In genomic region chr2:46942143-46942526, GRCh38 we compare ENCODE assay signal across 8 cellular contexts. TPM values are rescaled to one million over a fixed set of nuclear protein-coding genes. Genes with fewer than 3 reads are reported as not detected.
A peak's percentile ranks its signal among the peaks of the same experiment; 100 is the strongest.
DNase-seq lines count a peak whose midpoint lies in the region; ATAC-seq and TF ChIP-seq lines count a peak whose summit lies in the region.

No MANE protein-coding gene starts in this region.

- peak; percentile 46 for ATAC-seq in CD8-positive, alpha-beta T cell
- ATAC-seq in GM21526 (IDR thresholded peaks at IDR 0.05; ENCODE audit: low FRiP score, unreplicated experiment): peak; percentile 36

- H3K4me1 Mint-ChIP-seq in CD8-positive, alpha-beta T cell (ENCODE audit: low read depth): peaks cover 66% of the 10 kb centered on the region
- H3K4me1 Mint-ChIP-seq in neural crest cell: peaks cover 21% of the 10 kb centered on the region

- peak overlapping the region; percentile 95 for H3K4me3 Mint-ChIP-seq in CD8-positive, alpha-beta T cell
- peak overlapping the region; percentile 96 for H3K4me3 Mint-ChIP-seq in neural crest cell

- TF ChIP-seq EP300 in suprapubic skin (IDR thresholded peaks at IDR 0.05): no peak

- peak overlapping the region; percentile 76 for H3K27ac ChIP-seq in CD8-positive, alpha-beta T cell (ENCODE audit: low read depth, low read length)
- H3K27ac ChIP-seq in suprapubic skin: peak overlapping the region; percentile 96

- H3K9me3 Mint-ChIP-seq in CD8-positive, alpha-beta T cell: no peaks in the 10 kb centered on the region
- no peaks in the 10 kb centered on the region for H3K9me3 Mint-ChIP-seq in neural crest cell

- H3K36me3 ChIP-seq in CD8-positive, alpha-beta T cell (ENCODE audit: insufficient read depth, low read length): no peaks in the 10 kb centered on the region
- peaks cover 4% of the 10 kb centered on the region for H3K36me3 ChIP-seq in suprapubic skin

- H3K27me3 Mint-ChIP-seq in CD8-positive, alpha-beta T cell (ENCODE audit: low read depth): no peaks in the 10 kb centered on the region
- peaks cover 19% of the 10 kb centered on the region for H3K27me3 Mint-ChIP-seq in neural crest cell (ENCODE audit: low read depth)

- TF ChIP-seq CTCF in CD8-positive, alpha-beta T cell (IDR thresholded peaks at IDR 0.05): no peak
- TF ChIP-seq CTCF in LNCaP clone FGC (IDR thresholded peaks at IDR 0.05; ENCODE audit: control insufficient read depth, extremely low read depth, insufficient read depth) (no peak), neural crest cell (conservative IDR thresholded peaks at IDR 0.05) (no peak), suprapubic skin (IDR thresholded peaks at IDR 0.05) (no peak)

- no peaks in the 10 kb centered on the region for H3K9me3 ChIP-seq in CD8-positive, alpha-beta T cell (ENCODE audit: low read length)
- H3K9me3 ChIP-seq in suprapubic skin: no peaks in the 10 kb centered on the region

- no peaks in the 10 kb centered on the region for H3K27me3 ChIP-seq in CD8-positive, alpha-beta T cell (ENCODE audit: insufficient read depth, low read length)
- H3K27me3 ChIP-seq in suprapubic skin: no peaks in the 10 kb centered on the region

- WGBS in suprapubic skin: 0% methylated on average over 10 of the region's 10 CpGs

- TF ChIP-seq POLR2A in erythroblast (IDR thresholded peaks at IDR 0.05; ENCODE audit: low read length) (no peak), suprapubic skin (IDR thresholded peaks at IDR 0.05) (no peak)

- CTCF ChIA-PET in CD8-positive, alpha-beta T cell (lab: Charles Lee): no interaction called here

- POLR2A ChIA-PET in CD8-positive, alpha-beta T cell (lab: Charles Lee): interaction anchor here (0.9 to 1.0 kb wide), 2 partner anchors 9 to 15 kb away, joined by 3 to 4 read pairs; no protein-coding TSS in a partner anchor

- intact Hi-C loops in CD8-positive, alpha-beta T cell (cut with DNase I, micrococcal nuclease): no loop called here

- H3K4me1 ChIP-seq in CD8-positive, alpha-beta T cell (ENCODE audit: insufficient read depth, low read length): peaks cover 50% of the 10 kb centered on the region
- H3K4me1 ChIP-seq in suprapubic skin: peaks cover 38% of the 10 kb centered on the region

- H3K27ac Mint-ChIP-seq in CD8-positive, alpha-beta T cell: peak overlapping the region; percentile 98
- peak overlapping the region; percentile 88 for H3K27ac Mint-ChIP-seq in neural crest cell (ENCODE audit: unreplicated experiment)

- H3K4me3 ChIP-seq in CD8-positive, alpha-beta T cell (ENCODE audit: low read depth, low read length): peak overlapping the region; percentile 82
- H3K4me3 ChIP-seq in LNCaP clone FGC (ENCODE audit: low read depth, low read length) (peak overlapping the region; percentile 56), suprapubic skin (peak overlapping the region; percentile 93)

- peaks cover 14% of the 10 kb centered on the region for H3K36me3 Mint-ChIP-seq in CD8-positive, alpha-beta T cell
- H3K36me3 Mint-ChIP-seq in neural crest cell (ENCODE audit: low read depth): no peaks in the 10 kb centered on the region

- DNase-seq in CD8-positive, alpha-beta T cell: peak; percentile 42 to 74 (median 66)
- DNase-seq in LNCaP clone FGC (ENCODE audit: low read depth) (no peak), erythroblast (lab: John Stamatoyannopoulos, UW) (peak; percentile 53 to 58), neural crest cell (ENCODE audit: low read depth, low spot score) (no peak), suprapubic skin (ENCODE audit: low spot score in 2 of 2) (peak in 1 of 2 donors; percentile 76), NCI-H345 (lab: John Stamatoyannopoulos, UW) (no peak)
- peak; percentile 37 for DNase-seq in activated CD8-positive, alpha-beta memory T cell treated with anti-CD3 and anti-CD28 coated beads, Interleukin-2, amount 50 U/mL, for 1 hour (ENCODE audit: extremely low read depth)

RNA-seq across cellular contexts. Expression of gene TTC7A, which starts 1.1 kb away (rescaled TPM):
- total RNA-seq in CD8-positive, alpha-beta T cell: 10 to 100 TPM; 53.7 to 53.8 TPM
- total RNA-seq in neural crest cell (9.6 and 9.8 TPM in 2 replicates), suprapubic skin (10 to 100 TPM; 44.1 to 65.1 (median 48.3) TPM)

RNA-seq across cellular contexts. Expression of gene MCFD2, which starts 26.5 kb away (rescaled TPM):
- 10 to 100 TPM; 35.5 to 40.3 TPM for total RNA-seq in CD8-positive, alpha-beta T cell
- total RNA-seq in neural crest cell: 78.8 and 79.8 TPM in 2 replicates
- total RNA-seq in suprapubic skin: 10 to 100 TPM; 40.5 to 42.4 (median 41.6) TPM

Comparison
In these comparisons a context has a peak if more than half of its experiments do, and no peak if none do; other contexts are left out.
1. DNase-seq: peak in CD8-positive, alpha-beta T cell (7 of 7), activated CD8-positive, alpha-beta memory T cell treated with anti-CD3 and anti-CD28 coated beads, Interleukin-2, amount 50 U/mL, for 1 hour (single experiment) and erythroblast (2 of 2); none in LNCaP clone FGC (single experiment), neural crest cell (single experiment) and NCI-H345 (single experiment).
2. Peak in every context shown above with its lines, with median percentiles within 50 percentile points of each other: H3K4me3 ChIP-seq.